Comparison of ENCODE assay signal across 19 cellular contexts in genomic region chr11:38448284-38448683, GRCh38.
DNase-seq lines count a peak whose midpoint lies in the region; ATAC-seq and TF ChIP-seq lines count a peak whose summit lies in the region.
"Had no signal": no experiment of that assay in that cellular context is flagged by ENCODE, and none has a peak within 500 bp of the region (broad histone marks: within the 10 kb centered on the region; RNA-seq: fewer than 3 reads in every experiment).

No MANE protein-coding gene starts in this region.

- no peaks in the 10 kb centered on the region for H3K27me3 ChIP-seq in testis
- H3K27me3 ChIP-seq: gastroesophageal sphincter, tibial nerve had no signal

- DNase-seq in EL, result peak; percentile 19
- peak; percentile 51 for DNase-seq in M059J (ENCODE audit: low read depth)
- no peak for DNase-seq in RWPE1 (ENCODE audit: low spot score)
- DNase-seq in left cardiac atrium, result peak; percentile 46
- no peak for DNase-seq in activated CD4-positive, alpha-beta T cell treated with anti-CD3 and anti-CD28 coated beads for 1 hour
- DNase-seq in testis, result no peak
- DNase-seq: activated CD4-positive, alpha-beta T cell treated with anti-CD3 and anti-CD28 coated beads for 4 hours; activated naive CD8-positive, alpha-beta T cell treated with anti-CD3 and anti-CD28 coated beads for 36 hours; AML-193; Caco-2; GOT3; NCI-H2107; NCI-H82; stimulated activated CD4-positive, alpha-beta T cell treated with anti-CD3 and anti-CD28 coated beads, Interleukin-2, amount 100 ng/mL, for 24 hours; stimulated activated naive CD4-positive, alpha-beta T cell treated with Interleukin-2 at 50 U/mL for 16 hours had no signal

- 44 to 70% methylated on average over 1 to 2 of the region's 2 CpGs for WGBS in testis, 2 donors

- CTCF ChIA-PET in RWPE1 (lab: Yijun Ruan, JAX), result no interaction called here

- H3K27ac ChIP-seq in RWPE1 (peak overlapping the region; percentile 35; the same call in 1 of the 2 replicates), testis (no peak overlapping the region)
- H3K27ac ChIP-seq: epithelial cell of prostate, gastroesophageal sphincter, tibial nerve had no signal

- no peaks in the 10 kb centered on the region for H3K4me1 ChIP-seq in testis
- H3K4me1 ChIP-seq: Caco-2, gastroesophageal sphincter, tibial nerve had no signal

- no peaks in the 10 kb centered on the region for H3K9me3 ChIP-seq in testis
- H3K9me3 ChIP-seq: Caco-2, gastroesophageal sphincter had no signal

- intact Hi-C loops in left cardiac atrium (cut with DNase I), result no loop called here
- intact Hi-C loops in testis (cut with DNase I; ENCODE audit: low total_unique reads), result no loop called here

- no peak for TF ChIP-seq CTCF in RWPE1 (conservative IDR thresholded peaks at IDR 0.05; ENCODE audit: low read depth)
- TF ChIP-seq CTCF in testis (IDR thresholded peaks at IDR 0.05), result no peak

- no peaks in the 10 kb centered on the region for H3K36me3 ChIP-seq in testis (ENCODE audit: low read depth, missing control alignments)
- H3K36me3 ChIP-seq: gastroesophageal sphincter, tibial nerve had no signal

- TF ChIP-seq POLR2A in testis (IDR thresholded peaks at IDR 0.05), result no peak

- H3K4me3 ChIP-seq in testis, result no peak overlapping the region
- H3K4me3 ChIP-seq: gastroesophageal sphincter, tibial nerve had no signal

- POLR2A ChIA-PET in RWPE1 (lab: Yijun Ruan, JAX; ENCODE audit: low non-redundant PET), result no interaction called here

- ATAC-seq in left cardiac atrium (no peak), GM18907 (IDR thresholded peaks at IDR 0.05; ENCODE audit: unreplicated experiment) (no peak)
- ATAC-seq: gastroesophageal sphincter had no signal

Comparison
In these comparisons a context has a peak if more than half of its experiments do, and no peak if none do; other contexts are left out.
1. DNase-seq: peak in EL (single experiment), M059J (single experiment) and left cardiac atrium (single experiment); none in RWPE1 (single experiment), activated CD4-positive, alpha-beta T cell treated with anti-CD3 and anti-CD28 coated beads for 1 hour (single experiment) and testis (single experiment).